In the genomic region with DNA sequence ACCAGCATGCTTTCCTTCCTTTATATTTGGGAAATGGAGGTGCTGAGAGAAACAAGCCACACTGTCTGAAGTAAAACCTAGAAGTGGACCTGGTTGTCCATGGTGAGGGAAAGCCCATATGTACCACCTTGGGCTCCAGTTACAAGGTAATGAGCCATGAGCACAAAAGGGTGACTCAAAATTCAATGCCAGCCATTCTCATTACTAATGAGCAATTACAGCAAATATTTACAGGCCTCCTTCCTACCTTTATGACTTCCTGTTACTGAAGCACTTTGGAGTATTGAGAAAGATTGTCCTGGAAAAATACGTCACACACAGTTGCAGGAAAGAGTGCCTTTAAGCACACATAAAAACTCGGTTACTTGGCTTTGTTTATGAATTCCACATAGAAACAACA, we compare ENCODE assay signal across 11 cellular contexts. TPM values are rescaled to one million over a fixed set of nuclear protein-coding genes. Genes with fewer than 3 reads are reported as not detected.
A peak's percentile ranks its signal among the peaks of the same experiment; 100 is the strongest.
DNase-seq lines count a peak whose midpoint lies in the region; ATAC-seq, FAIRE-seq and TF ChIP-seq lines count a peak whose summit lies in the region.
"Had no signal": no experiment of that assay in that cellular context is flagged by ENCODE, and none has a peak within 500 bp of the region (broad histone marks: within the 10 kb centered on the region; RNA-seq: fewer than 3 reads in every experiment).

No MANE protein-coding gene starts in this region.

- TF ChIP-seq RAD21 in GM12878 (IDR thresholded peaks at IDR 0.05; ENCODE audit: insufficient read depth, low read depth, low read length): no peak
- TF ChIP-seq RAD21 in HepG2 (CRISPR knock-in tag; IDR thresholded peaks at IDR 0.05): 0 out of 2 replicates have a peak, but pooled peaks have one; percentile 7

- RAD21 ChIA-PET in GM12878 (lab: Charles Lee; ENCODE audit: unreplicated experiment): no interaction called here

- no peaks in the 10 kb centered on the region for H3K79me2 ChIP-seq in GM12878 (ENCODE audit: control insufficient read depth, insufficient read depth, low read length)
- peaks cover 94% of the 10 kb centered on the region for H3K79me2 ChIP-seq in HepG2 (ENCODE audit: insufficient read depth, low read length)

- H3K36me3 ChIP-seq in GM12878 (ENCODE audit: control insufficient read depth in 2 of 2, insufficient read depth in 2 of 2, low read length in 1 of 2) (no peaks in the 10 kb centered on the region), HepG2 (replicated peaks in 1 of 2; ENCODE audit: control insufficient read depth in 1 of 2, insufficient read depth in 2 of 2, low read length in 2 of 2) (peaks cover 3 to 13% of the 10 kb centered on the region in 2 experiments; a peak in 4 of 5 replicates), WERI-Rb-1 (no peaks in the 10 kb centered on the region)
- H3K36me3 ChIP-seq: BLaER1 had no signal

- DNase-seq in AG10803 (ENCODE audit: low read depth) (peak; percentile 54), NCI-H1105 treated with DMSO at 0.1 percent for 48 hours (lab: John Stamatoyannopoulos, UW) (peak; percentile 66), GM12878 (ENCODE audit: low read depth, low spot score) (no peak), HepG2 (ENCODE audit: low spot score) (peak; percentile 97), T-helper 2 cell (no peak), GM12892 (ENCODE audit: insufficient read length) (no peak), WERI-Rb-1 (no peak)
- DNase-seq: left cardiac atrium, NCI-H226 had no signal

- no peak overlapping the region for H2AFZ ChIP-seq in GM12878 (ENCODE audit: control insufficient read depth, low read depth, low read length)
- no peak overlapping the region for H2AFZ ChIP-seq in HepG2 (ENCODE audit: low read length)

- H3K4me1 ChIP-seq in GM12878 (ENCODE audit: control insufficient read depth, insufficient read depth, low read length): no peaks in the 10 kb centered on the region
- peaks cover 100% of the 10 kb centered on the region for H3K4me1 ChIP-seq in HepG2 (ENCODE audit: insufficient read depth, low read length)

- POLR2A ChIA-PET in GM12878 (lab: Charles Lee) (no interaction called here), HepG2 (lab: Yijun Ruan, JAX) (interaction anchor here (0.9 to 3.5 kb wide), 7 partner anchors 9 to 102 kb away, joined by 3 to 16 read pairs (median 9); a partner anchor contains a TSS)

- TF ChIP-seq POLR2A in GM12878 (IDR thresholded peaks at IDR 0.05; ENCODE audit: low read depth, low read length) (no peak), HepG2 (IDR thresholded peaks at IDR 0.05; ENCODE audit: insufficient read depth in 1 of 2, low read depth in 2 of 2, low read length in 2 of 2) (peak in 1 of 2 experiments; percentile 52; a peak in 3 of 4 replicates), GM12892 (IDR thresholded peaks at IDR 0.05; ENCODE audit: low read depth, low read length) (no peak)

- SMC1A ChIA-PET in GM12878 (lab: Charles Lee; ENCODE audit: uncharacterized antibody, unreplicated experiment): interaction anchor here (5.2 kb wide), 1 partner anchor 12 kb away, joined by 18 read pairs; no protein-coding TSS in a partner anchor

- H3K27me3 ChIP-seq in GM12878 (replicated peaks in 1 of 2; ENCODE audit: control insufficient read depth in 2 of 2, insufficient read depth in 2 of 2, low read length in 1 of 2) (peaks cover 0 to 7% of the 10 kb centered on the region in 2 experiments; a peak in 1 of 4 replicates), HepG2 (ENCODE audit: control insufficient read depth in 1 of 2, insufficient read depth in 2 of 2, low read length in 2 of 2) (no peaks in the 10 kb centered on the region), WERI-Rb-1 (ENCODE audit: insufficient read depth, low read depth, severe bottlenecking) (peaks cover 2% of the 10 kb centered on the region)

- no TSS peak for BruUV-seq in GM12878 (replicated peaks; lab: Mats Ljungman, UMichigan)
- no TSS peak for BruUV-seq in HepG2 (replicated peaks; lab: Mats Ljungman, UMichigan)

- CTCF ChIA-PET in GM12878 (lab: Yijun Ruan, JAX): interaction anchor here (1.5 kb wide), 1 partner anchor 71 kb away, joined by 3 read pairs; no protein-coding TSS in a partner anchor
- CTCF ChIA-PET in HepG2 (lab: Yijun Ruan, JAX; ENCODE audit: low intra/inter-chr PET ratio, low total read pairs): interaction anchor here (0.8 kb wide), 1 partner anchor 9 kb away, joined by 3 read pairs; a partner anchor contains a TSS

- no peak overlapping the region for H3K4me3 ChIP-seq in AG10803 (ENCODE audit: low read length)
- H3K4me3 ChIP-seq in GM12878: no peak overlapping the region
- H3K4me3 ChIP-seq in HepG2 (replicated peaks in 1 of 3; ENCODE audit: insufficient read depth in 1 of 3, low read depth in 2 of 3, low read length in 3 of 3): peak overlapping the region; percentile 44 to 54 (median 54); a peak in 4 of 6 replicates
- H3K4me3 ChIP-seq in WERI-Rb-1 (ENCODE audit: low read depth, low read length): no peak overlapping the region
- H3K4me3 ChIP-seq: BLaER1 had no signal

- H3K4me2 ChIP-seq in GM12878 (ENCODE audit: control insufficient read depth, insufficient read depth) (no peak overlapping the region), HepG2 (ENCODE audit: low read depth, low read length) (peak overlapping the region; percentile 89)

- TF ChIP-seq EP300 in GM12878 (IDR thresholded peaks at IDR 0.05; ENCODE audit: borderline replicate concordance in 1 of 2, control insufficient read depth in 1 of 2, low read depth in 2 of 2, low read length in 2 of 2): no peak
- TF ChIP-seq EP300 in HepG2 (IDR thresholded peaks at IDR 0.05; ENCODE audit: low read depth in 2 of 2, low read length in 2 of 2): peak in 1 of 2 experiments; percentile 97; a peak in 2 of 4 replicates
- TF ChIP-seq EP300 in HepG2 (CRISPR knock-in tag; IDR thresholded peaks at IDR 0.05; ENCODE audit: borderline replicate concordance): peak; percentile 96

- ATAC-seq in GM12878: peak; percentile 67
- ATAC-seq in HepG2: peak; percentile 55
- no peak for ATAC-seq in GM21619 (IDR thresholded peaks at IDR 0.05; ENCODE audit: unreplicated experiment)

- H3K9me3 ChIP-seq in GM12878 (replicated peaks; ENCODE audit: control insufficient read depth, insufficient read depth, low read length) (no peaks in the 10 kb centered on the region; the same call in 2 of the 3 replicates), HepG2 (ENCODE audit: low read length) (peaks cover 9% of the 10 kb centered on the region; the same call in 1 of the 2 replicates), WERI-Rb-1 (ENCODE audit: severe bottlenecking) (no peaks in the 10 kb centered on the region)

- FAIRE-seq in GM12878 (lab: Jason Lieb, UNC): no peak
- peak; percentile 69 for FAIRE-seq in HepG2 (lab: Jason Lieb, UNC)
- no peak for FAIRE-seq in GM12892 (lab: Jason Lieb, UNC)

- TF ChIP-seq CTCF in AG10803 (conservative IDR thresholded peaks at IDR 0.05; ENCODE audit: low read length) (no peak), GM12878 (IDR thresholded peaks at IDR 0.05 in 2 of 3, conservative IDR thresholded peaks at IDR 0.05 in 1 of 3; ENCODE audit: control insufficient read depth in 2 of 3, extremely low read depth in 1 of 3, insufficient read depth in 1 of 3, low read depth in 3 of 3, low read length in 3 of 3) (no peak), HepG2 (CRISPR knock-in tag; IDR thresholded peaks at IDR 0.05) (no peak), WERI-Rb-1 (IDR thresholded peaks at IDR 0.05; ENCODE audit: low read depth, low read length) (no peak)

- intact Hi-C loops in GM12878 (cut with micrococcal nuclease; ENCODE audit: unreplicated experiment) (no loop called here), HepG2 (cut with micrococcal nuclease; ENCODE audit: unreplicated experiment) (loop anchor here (5.0 kb wide), 1 partner anchor 101 kb away; no protein-coding TSS in a partner anchor)

- in situ Hi-C loops in GM12878 (cut with MboI) (no loop called here), HepG2 (cut with HindIII; ENCODE audit: extremely low pct_ligation_motif_present, low pct_unique_long_range_greater_than_20kb) (no loop called here)

- H4K20me1 ChIP-seq in GM12878 (ENCODE audit: control insufficient read depth, insufficient read depth) (no peaks in the 10 kb centered on the region), HepG2 (ENCODE audit: insufficient read depth, low read length) (0 out of 2 replicates have a peak, but pooled peaks cover 5% of the 10 kb centered on the region)

- no peak overlapping the region for H3K9ac ChIP-seq in GM12878 (ENCODE audit: control insufficient read depth, insufficient read depth, low read length)
- peak overlapping the region; percentile 81 for H3K9ac ChIP-seq in HepG2 (ENCODE audit: insufficient read depth, low read depth, low read length)
- H3K9ac ChIP-seq: BLaER1 had no signal

- 23% methylated on average over 2 of the region's 2 CpGs for WGBS in GM12878 (ENCODE audit: insufficient coverage, insufficient replicate concordance, low lambda C conversion rate, missing lambda C conversion rate)
- 0% methylated on average over 2 of the region's 2 CpGs for WGBS in HepG2 (ENCODE audit: low lambda C conversion rate)

- H3K27ac ChIP-seq in GM12878 (ENCODE audit: control insufficient read depth, insufficient read depth): no peak overlapping the region
- peak overlapping the region; percentile 97 for H3K27ac ChIP-seq in HepG2 (ENCODE audit: extremely low read length, insufficient read depth, low read length)
- no peak overlapping the region for H3K27ac ChIP-seq in WERI-Rb-1
- H3K27ac ChIP-seq: BLaER1 had no signal

RNA-seq across cellular contexts. Expression of a gene that starts 9.1 kb away (rescaled TPM):
- 17.2 and 18.5 TPM in 2 replicates for total RNA-seq in GM12878 (2013; cell fraction: nucleolus; rRNA removed)
- total RNA-seq in GM12878 (2014; rRNA removed) (1.3 and 1.5 TPM in 2 replicates), GM12878 (2014; rRNA removed; fragmentation: Illumina TruSeq; extraction: Trizol) (0.18 and 0.51 TPM in 2 replicates), GM12878 (2021) (1.5 and 2.5 TPM in 2 replicates), HepG2 (2016; rRNA removed; fragmentation: Illumina TruSeq; extraction: Trizol) (47.1 and 64.9 TPM in 2 replicates)
- 0.07 TPM for polyA plus RNA-seq in GM12878 (2011; ENCODE audit: low read depth)
- polyA plus RNA-seq in GM12878 (2011; rRNA removed) (7.0 and 22.0 TPM in 2 replicates), GM12878 (2014; fragmentation: Illumina TruSeq; extraction: Trizol) (0.95 and 1.3 TPM in 2 replicates), GM12878 (2014; fragmentation: Nextera tagmentation; extraction: Ambion mirVana) (under 1 TPM in 1 of 2 experiments, not detected in 1; 0.11 TPM), GM12878 (2014; rRNA removed) (0.69 and 1.3 TPM in 2 replicates), GM12878 (2016; fragmentation: Nextera tagmentation; extraction: Ambion mirVana) (under 1 TPM; 0.23 to 0.62 TPM), HepG2 (2011; rRNA removed) (182 and 202 TPM in 2 replicates)
- 7.8 and 12.6 TPM in 2 replicates for polyA plus RNA-seq in GM12878 (2011; cell fraction: cytosol; rRNA removed)
- 25.0 and 34.5 TPM in 2 replicates for polyA plus RNA-seq in GM12878 (2011; cell fraction: nucleus; rRNA removed)
- 0.30 and 0.76 TPM in 2 replicates for polyA plus RNA-seq in GM12878 (2012)
- 13.5 and 20.9 TPM in 2 replicates for polyA minus RNA-seq in GM12878 (2011; rRNA and poly(A)+ RNA removed)
- 13.9 and 15.5 TPM in 2 replicates for polyA minus RNA-seq in GM12878 (2011; cell fraction: cytosol; rRNA and poly(A)+ RNA removed)
- polyA minus RNA-seq in GM12878 (2011; cell fraction: nucleus; rRNA and poly(A)+ RNA removed): 15.7 and 27.0 TPM in 2 replicates
- 15.6 and 21.2 TPM in 2 replicates for total RNA-seq in HepG2 (2016; cell fraction: cytosol; rRNA removed; fragmentation: Illumina TruSeq; extraction: Trizol; ENCODE audit: low read depth)
- total RNA-seq in HepG2 (2016; cell fraction: insoluble cytoplasmic fraction; rRNA removed; fragmentation: Illumina TruSeq; extraction: Trizol): 45.9 and 54.8 TPM in 2 replicates
- 54.5 and 63.7 TPM in 2 replicates for total RNA-seq in HepG2 (2016; cell fraction: membrane; rRNA removed; fragmentation: Illumina TruSeq; extraction: Trizol)
- total RNA-seq in HepG2 (2016; cell fraction: nucleus; rRNA removed; fragmentation: Illumina TruSeq; extraction: Trizol): 54.3 and 61.3 TPM in 2 replicates
- 62.2 and 87.1 TPM in 2 replicates for polyA plus RNA-seq in HepG2 (2011; cell fraction: cytosol; rRNA removed)
- 133 and 141 TPM in 2 replicates for polyA plus RNA-seq in HepG2 (2011; cell fraction: nucleus; rRNA removed)
- polyA plus RNA-seq in HepG2 (2012): 97.8 and 103 TPM in 2 replicates
- polyA plus RNA-seq in HepG2 (2016; cell fraction: cytosol; fragmentation: Illumina TruSeq; extraction: Trizol; ENCODE audit: low read depth): 15.2 and 19.3 TPM in 2 replicates
- 72.5 and 91.0 TPM in 2 replicates for polyA plus RNA-seq in HepG2 (2016; cell fraction: insoluble cytoplasmic fraction; fragmentation: Illumina TruSeq; extraction: Trizol; ENCODE audit: low read depth)
- 64.7 and 77.7 TPM in 2 replicates for polyA plus RNA-seq in HepG2 (2016; cell fraction: membrane; fragmentation: Illumina TruSeq; extraction: Trizol; ENCODE audit: low read depth)
- 74.5 and 82.8 TPM in 2 replicates for polyA plus RNA-seq in HepG2 (2016; cell fraction: nucleus; fragmentation: Illumina TruSeq; extraction: Trizol; ENCODE audit: insufficient read depth, low read depth)
- 156 and 217 TPM in 2 replicates for polyA minus RNA-seq in HepG2 (2011; rRNA and poly(A)+ RNA removed; ENCODE audit: low replicate concordance)
- 122 and 129 TPM in 2 replicates for polyA minus RNA-seq in HepG2 (2011; cell fraction: cytosol; rRNA and poly(A)+ RNA removed)
- 185 and 262 TPM in 2 replicates for polyA minus RNA-seq in HepG2 (2011; cell fraction: nucleus; rRNA and poly(A)+ RNA removed)
- 0.11 TPM for polyA plus RNA-seq in GM12892 (2012; ENCODE audit: missing spikeins)

Comparison
In these comparisons a context has a peak if more than half of its experiments do, and no peak if none do; other contexts are left out.
1. DNase-seq: peak in AG10803 (single experiment), NCI-H1105 treated with DMSO at 0.1 percent for 48 hours (single experiment) and HepG2 (single experiment); none in GM12878 (single experiment), T-helper 2 cell (0 of 5), GM12892 (single experiment) and WERI-Rb-1 (single experiment).
2. H3K4me3 ChIP-seq: peak in HepG2 (3 of 3); none in AG10803 (single experiment), GM12878 (single experiment) and WERI-Rb-1 (single experiment).